ENCODE assay signal across 28 cellular contexts in genomic region chr17:81263371-81264181, GRCh38.
"Had no signal": no experiment of that assay in that cellular context is flagged by ENCODE, and none has a peak within 500 bp of the region (broad histone marks: within the 10 kb centered on the region; RNA-seq: fewer than 3 reads in every experiment).

No MANE protein-coding gene starts in this region.

- H3K27me3 Mint-ChIP-seq: dendritic cell treated with granulocyte-macrophage colony-stimulating factor and Interleukin-4, amounts not matched to agents 40 ng/mL and 50 ng/mL, for 4 days; naive B cell; stimulated activated memory B cell treated with anti-CD40 and anti-IgM and Interleukin-4, amounts not matched to agents 10 μg/mL and 1 μg/mL and 100 μg/mL, for 72 hours had no signal

- H3K4me1 Mint-ChIP-seq: mesothelial cell of epicardium, nephron, neural progenitor cell had no signal

- DNase-seq: colonic mucosa; effector CD8-positive, alpha-beta T cell; foreskin keratinocyte; heart right ventricle; hippocampal formation; left cardiac atrium; left lung; mesenchymal stem cell; naive B cell; nucleus accumbens; spleen; stimulated activated CD4-positive, alpha-beta T cell treated with anti-CD3 and anti-CD28 coated beads, Interleukin-4, amount 100 ng/mL, for 4 hours; stimulated activated naive CD8-positive, alpha-beta T cell treated with anti-CD3 and anti-CD28 coated beads, Interleukin-15, Interleukin-2, amounts not matched to agents 100 U/mL and 50 U/mL, for 24 hours; substantia nigra; testis; tibial artery had no signal

- H3K4me1 ChIP-seq: colonic mucosa, esophagus muscularis mucosa, foreskin keratinocyte, gastroesophageal sphincter, neural progenitor cell, prostate gland, right atrium auricular region, testis, tibial artery, upper lobe of left lung had no signal

- H3K4me3 ChIP-seq: colonic mucosa, esophagus muscularis mucosa, gastroesophageal sphincter, heart right ventricle, left lung, mucosa of descending colon, neural progenitor cell, prostate gland, right atrium auricular region, skin epidermis, spleen, testis, tibial artery, upper lobe of left lung had no signal

- H3K4me3 Mint-ChIP-seq: dendritic cell treated with granulocyte-macrophage colony-stimulating factor and Interleukin-4, amounts not matched to agents 40 ng/mL and 50 ng/mL, for 4 days; mesothelial cell of epicardium; naive B cell; nephron; neural progenitor cell; stimulated activated memory B cell treated with anti-CD40 and anti-IgM and Interleukin-4, amounts not matched to agents 10 μg/mL and 1 μg/mL and 100 μg/mL, for 72 hours had no signal

- H3K27me3 ChIP-seq: colonic mucosa, esophagus muscularis mucosa, foreskin keratinocyte, gastroesophageal sphincter, heart right ventricle, left lung, neural progenitor cell, right atrium auricular region, spleen, testis, tibial artery, upper lobe of left lung had no signal

- H3K27ac ChIP-seq: colonic mucosa, esophagus muscularis mucosa, foreskin keratinocyte, gastroesophageal sphincter, heart right ventricle, left lung, neural progenitor cell, prostate gland, right atrium auricular region, skin epidermis, spleen, testis, tibial artery, upper lobe of left lung had no signal

- H3K9me3 ChIP-seq: colonic mucosa, esophagus muscularis mucosa, gastroesophageal sphincter, heart right ventricle, left lung, mucosa of descending colon, prostate gland, right atrium auricular region, spleen, testis, tibial artery, upper lobe of left lung had no signal

- H3K9ac ChIP-seq: neural progenitor cell had no signal

- H3K36me3 ChIP-seq: neural progenitor cell had no signal

- ATAC-seq: foreskin keratinocyte; gastroesophageal sphincter; heart right ventricle; left cardiac atrium; left lung; stimulated activated memory B cell treated with anti-CD40 and anti-IgM and Interleukin-4, amounts not matched to agents 10 μg/mL and 1 μg/mL and 100 μg/mL, for 72 hours; stimulated activated naive CD8-positive, alpha-beta T cell treated with anti-CD3 and anti-CD28 coated beads, Interleukin-15, Interleukin-2, amounts not matched to agents 100 U/mL and 50 U/mL, for 24 hours had no signal

- H3K27ac Mint-ChIP-seq: dendritic cell treated with granulocyte-macrophage colony-stimulating factor and Interleukin-4, amounts not matched to agents 40 ng/mL and 50 ng/mL, for 4 days; mesothelial cell of epicardium; nephron; stimulated activated memory B cell treated with anti-CD40 and anti-IgM and Interleukin-4, amounts not matched to agents 10 μg/mL and 1 μg/mL and 100 μg/mL, for 72 hours had no signal

- H3K9me3 Mint-ChIP-seq: dendritic cell treated with granulocyte-macrophage colony-stimulating factor and Interleukin-4, amounts not matched to agents 40 ng/mL and 50 ng/mL, for 4 days; mesothelial cell of epicardium; naive B cell; nephron; neural progenitor cell; stimulated activated memory B cell treated with anti-CD40 and anti-IgM and Interleukin-4, amounts not matched to agents 10 μg/mL and 1 μg/mL and 100 μg/mL, for 72 hours had no signal
